ENCODE assay signal across 26 cellular contexts in genomic region chr2:42871372-42871771, GRCh38.
A peak's percentile ranks its signal among the peaks of the same experiment; 100 is the strongest.
DNase-seq lines count a peak whose midpoint lies in the region; ATAC-seq, FAIRE-seq and TF ChIP-seq lines count a peak whose summit lies in the region.
"Had no signal": no experiment of that assay in that cellular context is flagged by ENCODE, and none has a peak within 500 bp of the region (broad histone marks: within the 10 kb centered on the region; RNA-seq: fewer than 3 reads in every experiment).

No MANE protein-coding gene starts in this region.

- intact Hi-C loops in left ventricle myocardium inferior (cut with micrococcal nuclease) (no loop called here), heart right ventricle (cut with DNase I) (loop anchor here in 1 of 10 donors (10.0 kb wide), 1 partner anchor 53 kb away; no protein-coding TSS in a partner anchor), IMR-90 (cut with micrococcal nuclease) (loop anchor here (2.0 kb wide), 1 partner anchor 15 kb away; no protein-coding TSS in a partner anchor), vagina (cut with DNase I) (no loop called here), left colon (cut with DNase I, micrococcal nuclease) (no loop called here)

- H2BK120ac ChIP-seq in IMR-90 (ENCODE audit: low read depth, low read length), result no peak overlapping the region

- DNase-seq in left ventricle myocardium inferior, result no peak
- DNase-seq in heart right ventricle, result no peak
- DNase-seq in IMR-90, result no peak
- no peak for DNase-seq in vagina (ENCODE audit: extremely low spot score in 2 of 2)
- no peak for DNase-seq in GM13977 (ENCODE audit: low spot score)
- no peak for DNase-seq in left colon
- DNase-seq in NCI-H1105 (lab: John Stamatoyannopoulos, UW), result no peak
- DNase-seq: ACHN; AML-193; BE2C; CD8-positive, alpha-beta memory T cell; DMS 273 treated with DMSO at 0.1 percent for 48 hours; DMS79; EL; GF-D8; GM23248; H7; HCEC 1CT had no signal

- H3K9me3 ChIP-seq in left ventricle myocardium inferior (replicated peaks) (peaks cover 15% of the 10 kb centered on the region), heart right ventricle (peaks cover 0 to 19% (median 8%) of the 10 kb centered on the region in 11 donors), IMR-90 (ENCODE audit: control insufficient read depth, insufficient read depth, low read length) (peaks cover 10% of the 10 kb centered on the region), vagina (no peaks in the 10 kb centered on the region)
- H3K9me3 ChIP-seq: BE2C had no signal

- H3K4ac ChIP-seq in IMR-90 (ENCODE audit: low read depth, low read length), result no peak overlapping the region

- H3K9me1 ChIP-seq in IMR-90 (ENCODE audit: insufficient read depth, low read length), result no peaks in the 10 kb centered on the region

- H3K4me3 ChIP-seq in left ventricle myocardium inferior (no peak overlapping the region), heart right ventricle (no peak overlapping the region), IMR-90 (ENCODE audit: insufficient read depth, low read depth, low read length) (no peak overlapping the region), vagina (no peak overlapping the region)
- H3K4me3 ChIP-seq: A549; BLaER1 treated with 17β-estradiol and CSF1 and Interleukin-3, amounts not matched to agents 10 nM and 100 nM; GM23248 had no signal

- TF ChIP-seq RAD21 in IMR-90 (IDR thresholded peaks at IDR 0.05; ENCODE audit: low read length), result no peak

- WGBS in heart right ventricle, 2 donors, result 91 to 95% methylated on average over 4 of the region's 4 CpGs
- WGBS in IMR-90 (ENCODE audit: extremely low coverage in 2 of 2, insufficient read length in 1 of 2), 2 experiments, result no CpG with 5 or more reads among the region's 4 CpGs

- CTCF ChIA-PET in IMR-90 (lab: Yijun Ruan, JAX), result interaction anchor here (0.6 kb wide), 1 partner anchor 75 kb away, joined by 4 read pairs; no protein-coding TSS in a partner anchor

- dilution Hi-C loops in IMR-90 (cut with HindIII; ENCODE audit: low sequenced_read_pairs, unreplicated experiment), result no loop called here

- POLR2A ChIA-PET in IMR-90 (lab: Charles Lee; ENCODE audit: unreplicated experiment), result no interaction called here

- TF ChIP-seq CTCF in left ventricle myocardium inferior (IDR thresholded peaks at IDR 0.05; ENCODE audit: borderline replicate concordance), result no peak
- no peak for TF ChIP-seq CTCF in heart right ventricle (IDR thresholded peaks at IDR 0.05)
- no peak for TF ChIP-seq CTCF in IMR-90 (conservative IDR thresholded peaks at IDR 0.05; ENCODE audit: low read depth, low read length)
- TF ChIP-seq CTCF in vagina (IDR thresholded peaks at IDR 0.05), result no peak
- TF ChIP-seq CTCF in GM13977 (IDR thresholded peaks at IDR 0.05; ENCODE audit: extremely low read depth, insufficient read depth, missing control alignments), result no peak

- in situ Hi-C loops in IMR-90 (cut with MboI; ENCODE audit: low sequenced_read_pairs) (no loop called here), GM13977 (cut with MboI; ENCODE audit: low pct_unique_long_range_greater_than_20kb, low sequenced_read_pairs, unreplicated experiment) (no loop called here)

- H2BK15ac ChIP-seq in IMR-90 (ENCODE audit: low read depth, low read length), result no peak overlapping the region

- peak; percentile 26 for FAIRE-seq in endometrium (lab: Jason Lieb, UNC)
- FAIRE-seq: A549, D721Med, GM12892, GM19239, H1 had no signal

- no peak overlapping the region for H2BK5ac ChIP-seq in IMR-90 (ENCODE audit: low read depth, low read length, poor library complexity, severe bottlenecking)

- no peak overlapping the region for H3K56ac ChIP-seq in IMR-90 (ENCODE audit: extremely low read depth, insufficient read depth, low read length)

- no peak overlapping the region for H4K5ac ChIP-seq in IMR-90 (ENCODE audit: low read depth, low read length)

- H3K36me3 ChIP-seq in left ventricle myocardium inferior (no peaks in the 10 kb centered on the region), heart right ventricle (no peaks in the 10 kb centered on the region), IMR-90 (ENCODE audit: control insufficient read depth, insufficient read depth, low read length) (no peaks in the 10 kb centered on the region), vagina (no peaks in the 10 kb centered on the region)
- H3K36me3 ChIP-seq: BE2C had no signal

- H2AFZ ChIP-seq in IMR-90 (replicated peaks; ENCODE audit: low read length, poor library complexity), result no peak overlapping the region

- H4K8ac ChIP-seq in IMR-90 (ENCODE audit: low read depth in 2 of 2, low read length in 2 of 2), result no peak overlapping the region

- no peak overlapping the region for H2AK9ac ChIP-seq in IMR-90 (replicated peaks; ENCODE audit: low read depth, low read length, poor library complexity)

- H3K23ac ChIP-seq in IMR-90 (ENCODE audit: low read depth, low read length), result no peak overlapping the region

- H3K27me3 ChIP-seq in left ventricle myocardium inferior (ENCODE audit: low read depth), result no peaks in the 10 kb centered on the region
- no peaks in the 10 kb centered on the region for H3K27me3 ChIP-seq in heart right ventricle
- H3K27me3 ChIP-seq in IMR-90 (ENCODE audit: control insufficient read depth, insufficient read depth, low read length), result 0 out of 2 replicates have a peak, but pooled peaks cover 2% of the 10 kb centered on the region
- H3K27me3 ChIP-seq in vagina, result no peaks in the 10 kb centered on the region
- H3K27me3 ChIP-seq: BE2C; BLaER1 treated with 17β-estradiol and CSF1 and Interleukin-3, amounts not matched to agents 10 nM and 100 nM had no signal

- no peak overlapping the region for H3K9ac ChIP-seq in IMR-90 (ENCODE audit: low read depth, low read length)
- H3K9ac ChIP-seq: BLaER1 treated with 17β-estradiol and CSF1 and Interleukin-3, amounts not matched to agents 10 nM and 100 nM; GM23248 had no signal

- no peak for TF ChIP-seq POLR2A in IMR-90 (IDR thresholded peaks at IDR 0.05; ENCODE audit: low read depth, low read length)
- no peak for TF ChIP-seq POLR2A in vagina (IDR thresholded peaks at IDR 0.05)

- H3K4me1 ChIP-seq in left ventricle myocardium inferior, result peaks cover 55% of the 10 kb centered on the region
- H3K4me1 ChIP-seq in heart right ventricle, result peaks cover 15 to 63% (median 56%) of the 10 kb centered on the region in 9 donors
- H3K4me1 ChIP-seq in IMR-90 (ENCODE audit: control insufficient read depth, insufficient read depth, low read length), result no peaks in the 10 kb centered on the region; the same call in 1 of the 2 replicates
- peaks cover 61% of the 10 kb centered on the region for H3K4me1 ChIP-seq in vagina
- H3K4me1 ChIP-seq: A549, BE2C had no signal

- H3K27ac ChIP-seq in left ventricle myocardium inferior (replicated peaks) (peak overlapping the region; percentile 94), heart right ventricle (peak overlapping the region in 4 of 10 donors; percentile 7 to 92 (median 64)), IMR-90 (ENCODE audit: insufficient read depth, low read length) (no peak overlapping the region), vagina (peak overlapping the region; percentile 23)
- H3K27ac ChIP-seq: 22Rv1, A549, GM23248 had no signal

- H4K20me1 ChIP-seq in IMR-90 (ENCODE audit: insufficient read depth, low read length), result no peaks in the 10 kb centered on the region
- H4K20me1 ChIP-seq: BLaER1 treated with 17β-estradiol and CSF1 and Interleukin-3, amounts not matched to agents 10 nM and 100 nM had no signal

- H2AK5ac ChIP-seq in IMR-90 (ENCODE audit: low read depth, low read length), result no peak overlapping the region

- no peak overlapping the region for H3K14ac ChIP-seq in IMR-90 (replicated peaks; ENCODE audit: low read depth, low read length)

- H3K18ac ChIP-seq in IMR-90 (ENCODE audit: low read depth, low read length), result no peak overlapping the region

- H2BK20ac ChIP-seq in IMR-90 (ENCODE audit: low read depth, low read length), result no peak overlapping the region

- no peak overlapping the region for H4K91ac ChIP-seq in IMR-90 (ENCODE audit: insufficient read depth, low read depth, low read length)

- BruUV-seq in IMR-90 (replicated peaks; lab: Mats Ljungman, UMichigan), result no TSS peak

- ATAC-seq in heart right ventricle (no peak), IMR-90 (ENCODE audit: low read depth) (no peak), left colon (no peak)
- ATAC-seq: A549 had no signal

- no peaks in the 10 kb centered on the region for H3K79me1 ChIP-seq in IMR-90 (ENCODE audit: low read depth in 1 of 2, low read length in 2 of 2)

- no peak overlapping the region for H3K4me2 ChIP-seq in IMR-90 (ENCODE audit: low read depth, low read length)
- H3K4me2 ChIP-seq: A549 had no signal

TF ChIP-seq in IMR-90, 13 proteins besides CTCF, POLR2A, EP300 and RAD21:
- TF ChIP-seq CEBPB (IDR thresholded peaks at IDR 0.05; ENCODE audit: low read depth, low read length), result peak; percentile 70
- TF ChIP-seq ELK1 (IDR thresholded peaks at IDR 0.05; ENCODE audit: borderline replicate concordance, low read depth, low read length), result no peak
- no peak for TF ChIP-seq RCOR1 (IDR thresholded peaks at IDR 0.05; ENCODE audit: insufficient replicate concordance, low read length)
TF ChIP-seq in IMR-90: peak in this region for 1.
